ENCODE assay signal across 8 cellular contexts in the genomic region with DNA sequence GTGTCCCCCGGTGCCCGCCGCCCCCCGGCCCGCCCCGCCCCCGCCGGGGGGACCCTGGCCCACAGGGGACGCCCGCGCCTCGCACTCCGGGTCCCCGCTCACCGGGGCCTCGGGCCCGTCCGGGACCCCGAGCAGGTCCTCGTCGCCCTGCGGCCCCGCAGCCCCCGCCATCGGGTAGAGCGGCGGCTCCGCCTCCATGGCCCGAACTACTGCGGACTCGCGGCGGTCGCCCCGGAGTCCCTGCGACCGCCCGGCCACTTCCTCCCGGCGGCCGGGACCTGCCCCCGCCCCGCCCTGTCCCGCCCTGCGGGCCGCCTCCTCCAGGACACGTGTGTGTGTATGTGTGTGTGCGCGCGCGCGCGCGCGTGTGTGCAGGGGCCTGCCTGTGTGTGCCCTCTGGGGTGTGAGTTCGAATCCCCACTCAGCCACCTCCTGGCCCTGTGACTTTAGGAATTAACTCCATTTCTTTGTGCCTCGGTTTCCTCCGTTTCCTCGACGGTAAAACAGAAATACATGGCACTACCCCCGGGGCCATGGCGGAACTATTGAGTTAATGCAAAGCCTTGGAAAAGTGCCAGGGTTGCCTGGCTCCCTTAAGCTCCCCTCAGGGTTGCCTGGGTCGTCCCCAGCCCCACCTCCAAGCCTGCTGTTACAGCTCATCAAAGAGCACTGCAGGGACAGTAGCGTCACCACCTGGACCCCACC. TPM values are rescaled to one million over a fixed set of nuclear protein-coding genes. Genes with fewer than 3 reads are reported as not detected.
A peak's percentile ranks its signal among the peaks of the same experiment; 100 is the strongest.
DNase-seq lines count a peak whose midpoint lies in the region; ATAC-seq and TF ChIP-seq lines count a peak whose summit lies in the region.

A gene with protein sequence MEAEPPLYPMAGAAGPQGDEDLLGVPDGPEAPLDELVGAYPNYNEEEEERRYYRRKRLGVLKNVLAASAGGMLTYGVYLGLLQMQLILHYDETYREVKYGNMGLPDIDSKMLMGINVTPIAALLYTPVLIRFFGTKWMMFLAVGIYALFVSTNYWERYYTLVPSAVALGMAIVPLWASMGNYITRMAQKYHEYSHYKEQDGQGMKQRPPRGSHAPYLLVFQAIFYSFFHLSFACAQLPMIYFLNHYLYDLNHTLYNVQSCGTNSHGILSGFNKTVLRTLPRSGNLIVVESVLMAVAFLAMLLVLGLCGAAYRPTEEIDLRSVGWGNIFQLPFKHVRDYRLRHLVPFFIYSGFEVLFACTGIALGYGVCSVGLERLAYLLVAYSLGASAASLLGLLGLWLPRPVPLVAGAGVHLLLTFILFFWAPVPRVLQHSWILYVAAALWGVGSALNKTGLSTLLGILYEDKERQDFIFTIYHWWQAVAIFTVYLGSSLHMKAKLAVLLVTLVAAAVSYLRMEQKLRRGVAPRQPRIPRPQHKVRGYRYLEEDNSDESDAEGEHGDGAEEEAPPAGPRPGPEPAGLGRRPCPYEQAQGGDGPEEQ (minus strand): TSS at position 252 of the 705 bp plus-strand sequence. CDS start 54 bp downstream, at position 198.

- H3K4me3 Mint-ChIP-seq in activated naive CD4-positive, alpha-beta T cell treated with anti-CD3 and anti-CD28 coated beads, Interleukin-2, amount 50 U/mL, for 24 hours: peak within 1 kb of the TSS; percentile 86

- H3K4me1 Mint-ChIP-seq in activated naive CD4-positive, alpha-beta T cell treated with anti-CD3 and anti-CD28 coated beads, Interleukin-2, amount 50 U/mL, for 24 hours: peaks cover 20% of the 10 kb centered on the region

- DNase-seq in C1 segment of cervical spinal cord (lab: John Stamatoyannopoulos, UW) (peak in 10 of 14 donors; percentile 18 to 75 (median 42)), HuH-7 (ENCODE audit: low spot score) (peak; percentile 100), SKM-1 (lab: John Stamatoyannopoulos, UW; ENCODE audit: unreplicated experiment) (peak; percentile 45), cardiac muscle cell (ENCODE audit: low read depth in 1 of 2, low spot score in 1 of 2) (peak; percentile 76 to 86), posterior vena cava (ENCODE audit: low spot score) (peak; percentile 97), ureter (ENCODE audit: low spot score) (peak; percentile 92)

- no peaks in the 10 kb centered on the region for H3K4me1 ChIP-seq in cardiac muscle cell (ENCODE audit: low read depth)

- H3K36me3 ChIP-seq in cardiac muscle cell: no peaks in the 10 kb centered on the region

- peaks cover 14% of the 10 kb centered on the region for H3K27me3 ChIP-seq in cardiac muscle cell

- H3K27ac ChIP-seq in cardiac muscle cell: no peak within 1 kb of the TSS

- H3K27ac Mint-ChIP-seq in activated naive CD4-positive, alpha-beta T cell treated with anti-CD3 and anti-CD28 coated beads, Interleukin-2, amount 50 U/mL, for 24 hours: peak within 1 kb of the TSS; percentile 56

- H3K9me3 ChIP-seq in cardiac muscle cell (ENCODE audit: low read depth): no peaks in the 10 kb centered on the region

- H3K9me3 Mint-ChIP-seq in activated naive CD4-positive, alpha-beta T cell treated with anti-CD3 and anti-CD28 coated beads, Interleukin-2, amount 50 U/mL, for 24 hours: no peaks in the 10 kb centered on the region

- ATAC-seq in GM19351 (IDR thresholded peaks at IDR 0.05; ENCODE audit: unreplicated experiment): peak; percentile 69

- H3K27me3 Mint-ChIP-seq in activated naive CD4-positive, alpha-beta T cell treated with anti-CD3 and anti-CD28 coated beads, Interleukin-2, amount 50 U/mL, for 24 hours: no peaks in the 10 kb centered on the region

- no peak for TF ChIP-seq CTCF in cardiac muscle cell (IDR thresholded peaks at IDR 0.05; ENCODE audit: low read depth, low read length)

- intact Hi-C loops in posterior vena cava (cut with DNase I): no loop called here

- H3K36me3 Mint-ChIP-seq in activated naive CD4-positive, alpha-beta T cell treated with anti-CD3 and anti-CD28 coated beads, Interleukin-2, amount 50 U/mL, for 24 hours: no peaks in the 10 kb centered on the region

- H3K4me3 ChIP-seq in cardiac muscle cell: peak within 1 kb of the TSS; percentile 43

RNA-seq across cellular contexts. Expression of the gene that starts here (rescaled TPM):
- total RNA-seq in cardiac muscle cell (13.6 and 24.0 TPM in 2 replicates), posterior vena cava (10 to 100 TPM; 15.9 to 28.5 TPM), ureter (98.3 TPM)
- 13.2 and 20.0 TPM in 2 replicates for polyA plus RNA-seq in cardiac muscle cell

Comparison
In these comparisons a context has a peak if more than half of its experiments do, and no peak if none do; other contexts are left out.
1. DNase-seq: peak in every context shown above with its lines; median percentile 100 in HuH-7; 97 in posterior vena cava; 92 in ureter; 81 in cardiac muscle cell; 45 in SKM-1; 42 in C1 segment of cervical spinal cord.